In the genomic region with DNA sequence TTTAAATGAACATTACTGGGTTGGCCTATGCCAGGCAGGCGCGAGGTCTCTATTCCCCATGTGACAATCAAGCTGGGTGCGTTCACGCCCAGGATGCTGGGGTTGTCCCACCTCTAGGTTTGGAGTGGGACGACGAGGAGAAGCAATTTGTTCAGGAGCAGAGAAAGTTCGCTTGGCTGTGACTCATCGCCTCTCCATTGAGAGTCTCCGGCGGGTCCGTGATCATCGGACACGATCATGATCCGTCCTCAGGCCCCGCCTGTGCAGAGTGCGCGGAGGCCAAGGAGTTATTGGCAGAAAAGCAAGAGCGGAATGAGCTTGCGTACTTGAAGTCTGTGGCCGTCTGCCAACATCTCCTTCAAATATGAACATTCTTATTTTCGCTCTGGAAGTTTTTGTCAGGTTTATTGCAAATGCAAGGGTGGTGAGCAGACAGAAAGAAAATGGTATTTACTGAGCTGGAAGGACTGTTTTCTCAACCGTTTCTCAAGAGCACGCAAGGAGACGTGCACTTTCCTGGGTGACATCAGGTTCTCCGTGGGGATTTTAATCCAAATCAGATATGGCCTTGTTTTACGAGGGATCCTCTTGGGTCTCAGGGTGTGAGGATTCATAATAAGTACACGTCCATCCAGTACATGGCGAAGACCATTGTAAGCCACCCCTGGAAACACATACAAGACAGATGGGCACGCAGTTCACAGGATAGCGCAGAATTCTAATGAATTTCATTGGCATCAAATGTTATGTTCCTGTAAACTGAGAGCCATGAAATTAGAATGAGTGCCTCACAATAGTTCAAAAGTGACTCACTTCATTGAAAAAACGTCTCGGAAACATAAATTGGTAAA, we compare ENCODE assay signal across 1 cellular context.
TF ChIP-seq lines count a peak whose summit lies in the region.

No MANE protein-coding gene starts in this region.

TF ChIP-seq in GM23338, 12 proteins besides CTCF, POLR2A, EP300 and RAD21 (continued from another document):
- TF ChIP-seq ZNF462 (CRISPR knock-in tag; IDR thresholded peaks at IDR 0.05), result no peak
- TF ChIP-seq NANOG (IDR thresholded peaks at IDR 0.05; ENCODE audit: borderline replicate concordance), result no peak
- TF ChIP-seq ZNF114 (CRISPR knock-in tag; IDR thresholded peaks at IDR 0.05), result no peak
- no peak for TF ChIP-seq POLR2AphosphoS5 (IDR thresholded peaks at IDR 0.05; ENCODE audit: low read depth)
